ENCODE assay signal across 1 cellular context in genomic region chr3:50830451-50830850, GRCh38.
TF ChIP-seq lines count a peak whose summit lies in the region.

No MANE protein-coding gene starts in this region.

TF ChIP-seq in GM23338, 12 proteins besides CTCF, POLR2A, EP300 and RAD21 (continued from another document):
- TF ChIP-seq ZNF462 (CRISPR knock-in tag; IDR thresholded peaks at IDR 0.05) (no peak), ZNF331 (CRISPR knock-in tag; IDR thresholded peaks at IDR 0.05; ENCODE audit: low read depth) (no peak), ETS1 (IDR thresholded peaks at IDR 0.05) (no peak), ZNF114 (CRISPR knock-in tag; IDR thresholded peaks at IDR 0.05) (no peak)
TF ChIP-seq in GM23338: peak in this region for 0.
